22 cellular contexts compared by ENCODE assay signal in genomic region chr1:96060621-96061020, GRCh38.
A peak's percentile ranks its signal among the peaks of the same experiment; 100 is the strongest.
DNase-seq lines count a peak whose midpoint lies in the region; ATAC-seq and TF ChIP-seq lines count a peak whose summit lies in the region.
"Had no signal": no experiment of that assay in that cellular context is flagged by ENCODE, and none has a peak within 500 bp of the region (broad histone marks: within the 10 kb centered on the region; RNA-seq: fewer than 3 reads in every experiment).

No MANE protein-coding gene starts in this region.

- no peak overlapping the region for H3K27ac Mint-ChIP-seq in endodermal cell
- H3K27ac Mint-ChIP-seq: B cell; CD4-positive, CD25-positive, alpha-beta regulatory T cell; IgD-negative memory B cell had no signal

- H3K4me3 Mint-ChIP-seq in endodermal cell, result no peak overlapping the region
- H3K4me3 Mint-ChIP-seq: B cell; CD4-positive, CD25-positive, alpha-beta regulatory T cell; IgD-negative memory B cell had no signal

- H3K36me3 ChIP-seq in endodermal cell (ENCODE audit: control insufficient read depth, insufficient read depth, low read length), result no peaks in the 10 kb centered on the region
- no peaks in the 10 kb centered on the region for H3K36me3 ChIP-seq in MG63

- no peak overlapping the region for H3K9ac ChIP-seq in endodermal cell (ENCODE audit: extremely low read depth, low read length, poor library complexity, severe bottlenecking)
- H3K9ac ChIP-seq: GM23248, SK-N-SH had no signal

- H3K9me3 ChIP-seq in endodermal cell (ENCODE audit: control insufficient read depth, low read length) (peaks cover 15% of the 10 kb centered on the region), MG63 (no peaks in the 10 kb centered on the region)
- H3K9me3 ChIP-seq: Caco-2, SK-N-SH had no signal

- H3K9me3 Mint-ChIP-seq in endodermal cell, result peaks cover 36% of the 10 kb centered on the region

- no peaks in the 10 kb centered on the region for H3K27me3 Mint-ChIP-seq in endodermal cell (ENCODE audit: insufficient read depth)
- H3K27me3 Mint-ChIP-seq: B cell; CD4-positive, CD25-positive, alpha-beta regulatory T cell; IgD-negative memory B cell had no signal

- H3K27me3 ChIP-seq in endodermal cell (ENCODE audit: control insufficient read depth, insufficient read depth, low read length, poor library complexity, severe bottlenecking), result no peaks in the 10 kb centered on the region
- H3K27me3 ChIP-seq in MG63, result no peaks in the 10 kb centered on the region

- H3K36me3 Mint-ChIP-seq in endodermal cell (ENCODE audit: low read depth), result peaks cover 5% of the 10 kb centered on the region
- H3K36me3 Mint-ChIP-seq: CD4-positive, CD25-positive, alpha-beta regulatory T cell; IgD-negative memory B cell had no signal

- no peaks in the 10 kb centered on the region for H3K4me1 ChIP-seq in endodermal cell (ENCODE audit: control insufficient read depth, insufficient read depth, low read length)
- H3K4me1 ChIP-seq: Caco-2 had no signal

- H3K4me3 ChIP-seq in endodermal cell (ENCODE audit: low read length), result no peak overlapping the region
- no peak overlapping the region for H3K4me3 ChIP-seq in MG63
- H3K4me3 ChIP-seq: GM23248 had no signal

- peak; percentile 63 for DNase-seq in NCI-H748 (lab: John Stamatoyannopoulos, UW; ENCODE audit: unreplicated experiment)
- no peak for DNase-seq in NCI-H748 treated with DMSO at 0.1 percent for 48 hours (lab: John Stamatoyannopoulos, UW)
- peak; percentile 32 to 79 for DNase-seq in NCI-H2081 (lab: John Stamatoyannopoulos, UW)
- peak; percentile 57 for DNase-seq in endodermal cell
- DNase-seq in NCI-H1436 treated with DMSO at 0.1 percent for 48 hours (lab: John Stamatoyannopoulos, UW), result no peak
- no peak for DNase-seq in MG63
- DNase-seq in GM03348 (ENCODE audit: low spot score), result no peak
- DNase-seq: 8988T; Caco-2; CD4-positive, CD25-positive, alpha-beta regulatory T cell; GM23248; Karpas-422; MM.1S; NCI-H1092; NCI-H2227 treated with DMSO at 0.1 percent for 48 hours; NCI-H510A treated with DMSO at 0.1 percent for 48 hours; OCI-M1; SHP77; SK-N-SH had no signal

- 72 to 74% methylated on average over 6 of the region's 6 CpGs for WGBS in endodermal cell (ENCODE audit: insufficient coverage in 1 of 2, insufficient read length in 1 of 2), 2 experiments

- peaks cover 7% of the 10 kb centered on the region for H3K4me1 Mint-ChIP-seq in endodermal cell
- H3K4me1 Mint-ChIP-seq: B cell; CD4-positive, CD25-positive, alpha-beta regulatory T cell; IgD-negative memory B cell had no signal

- ATAC-seq in HG03442 (IDR thresholded peaks at IDR 0.05; ENCODE audit: unreplicated experiment), result no peak

- H3K27ac ChIP-seq in endodermal cell (ENCODE audit: low read depth, low read length), result no peak overlapping the region
- H3K27ac ChIP-seq: GM23248 had no signal

- no peak for TF ChIP-seq CTCF in endodermal cell (conservative IDR thresholded peaks at IDR 0.05)

Comparison
In these comparisons a context has a peak if more than half of its experiments do, and no peak if none do; other contexts are left out.
1. DNase-seq: peak in NCI-H748 (single experiment), NCI-H2081 (2 of 2) and endodermal cell (single experiment); none in NCI-H748 treated with DMSO at 0.1 percent for 48 hours (single experiment), NCI-H1436 treated with DMSO at 0.1 percent for 48 hours (single experiment), MG63 (single experiment) and GM03348 (single experiment).